In the genomic region with DNA sequence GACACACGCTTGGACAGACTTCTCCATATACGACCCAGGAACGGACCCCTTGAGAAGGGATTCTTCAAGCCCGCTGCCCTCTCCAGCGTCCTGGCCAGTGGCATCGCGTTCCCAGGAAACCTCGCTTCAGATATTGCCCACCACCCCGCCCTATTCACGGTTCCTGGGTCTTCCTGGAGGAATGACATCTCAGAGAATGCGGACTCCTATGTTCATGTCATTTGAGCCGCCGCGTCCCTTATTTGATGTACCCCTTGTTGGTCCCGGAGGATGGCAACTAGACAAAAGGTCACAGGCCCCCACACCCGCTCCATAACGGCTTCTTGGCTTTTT, we compare ENCODE assay signal across 8 cellular contexts. TPM values are rescaled to one million over a fixed set of nuclear protein-coding genes. Genes with fewer than 3 reads are reported as not detected.
DNase-seq lines count a peak whose midpoint lies in the region; ATAC-seq and TF ChIP-seq lines count a peak whose summit lies in the region.

No MANE protein-coding gene starts in this region.

- intact Hi-C loops in sciatic nerve (cut with DNase I) = no loop called here

- peaks cover 23 to 78% (median 27%) of the 10 kb centered on the region in 10 experiments for H3K4me1 ChIP-seq in BLaER1 treated with 17β-estradiol and CSF1 and Interleukin-3, amounts not matched to agents 10 nM and 100 nM
- peaks cover 25% of the 10 kb centered on the region for H3K4me1 ChIP-seq in muscle layer of colon (ENCODE audit: insufficient read depth, low read length)

- no peak for TF ChIP-seq CTCF in chondrocyte (IDR thresholded peaks at IDR 0.05)

- peaks cover 10% of the 10 kb centered on the region for H3K27me3 Mint-ChIP-seq in chondrocyte (ENCODE audit: low read depth)

- no peak for ATAC-seq in HG03025 (IDR thresholded peaks at IDR 0.05; ENCODE audit: low FRiP score, unreplicated experiment)
- ATAC-seq in sciatic nerve = no peak

- H3K4me1 Mint-ChIP-seq in chondrocyte (ENCODE audit: low read depth) = peaks cover 26% of the 10 kb centered on the region

- H3K4me3 Mint-ChIP-seq in chondrocyte (ENCODE audit: unreplicated experiment) = peak overlapping the region; percentile 94

- H3K4me3 ChIP-seq in BLaER1 treated with 17β-estradiol and CSF1 and Interleukin-3, amounts not matched to agents 10 nM and 100 nM = peak overlapping the region; percentile 80 to 100 (median 98)
- H3K4me3 ChIP-seq in muscle layer of colon (ENCODE audit: low read depth in 1 of 2, low read length in 2 of 2) = peak overlapping the region; percentile 77 to 92

- no peaks in the 10 kb centered on the region for H3K36me3 Mint-ChIP-seq in chondrocyte (ENCODE audit: low read depth)

- no peaks in the 10 kb centered on the region for H3K9me3 Mint-ChIP-seq in chondrocyte (ENCODE audit: low read depth)

- H3K36me3 ChIP-seq in BLaER1 treated with 17β-estradiol and CSF1 and Interleukin-3, amounts not matched to agents 10 nM and 100 nM = peaks cover 0 to 3% (median 0%) of the 10 kb centered on the region in 11 experiments; a peak in 4 of 22 replicates
- H3K36me3 ChIP-seq in KOPT-K1 (ENCODE audit: insufficient read depth, low read length) (peaks cover 5% of the 10 kb centered on the region; the same call in 1 of the 2 replicates), muscle layer of colon (ENCODE audit: insufficient read depth, low read length) (no peaks in the 10 kb centered on the region)

- H3K27ac ChIP-seq in BLaER1 treated with 17β-estradiol and CSF1 and Interleukin-3, amounts not matched to agents 10 nM and 100 nM = peak overlapping the region in 9 of 11 experiments; percentile 34 to 90 (median 78); a peak in 19 of 22 replicates
- peak overlapping the region; percentile 74 for H3K27ac ChIP-seq in KOPT-K1 (ENCODE audit: low read depth, low read length, poor library complexity, severe bottlenecking)
- H3K27ac ChIP-seq in muscle layer of colon (ENCODE audit: low read depth, low read length) = peak overlapping the region; percentile 19

- DNase-seq in chondrocyte (ENCODE audit: low spot score) = no peak
- DNase-seq in NK-92 (lab: John Stamatoyannopoulos, UW; ENCODE audit: unreplicated experiment) = no peak
- no peak for DNase-seq in stimulated activated CD4-positive, alpha-beta T cell treated with anti-CD3 and anti-CD28 coated beads, Interleukin-4, amount 100 ng/mL, for 1 hour
- no peak for DNase-seq in sciatic nerve (ENCODE audit: low spot score)

- peak overlapping the region; percentile 83 to 96 (median 90) for H3K9ac ChIP-seq in BLaER1 treated with 17β-estradiol and CSF1 and Interleukin-3, amounts not matched to agents 10 nM and 100 nM
- H3K9ac ChIP-seq in muscle layer of colon (ENCODE audit: low read length) = peak overlapping the region; percentile 86

- H3K4me2 ChIP-seq in BLaER1 treated with 17β-estradiol and CSF1 and Interleukin-3, amounts not matched to agents 10 nM and 100 nM = peak overlapping the region; percentile 90 to 100 (median 94)

- H3K27ac Mint-ChIP-seq in chondrocyte (ENCODE audit: unreplicated experiment) = peak overlapping the region; percentile 80

- no peaks in the 10 kb centered on the region for H3K27me3 ChIP-seq in BLaER1 treated with 17β-estradiol and CSF1 and Interleukin-3, amounts not matched to agents 10 nM and 100 nM
- no peaks in the 10 kb centered on the region for H3K27me3 ChIP-seq in muscle layer of colon (ENCODE audit: control insufficient read depth in 1 of 2, insufficient read depth in 2 of 2, low read length in 2 of 2)

- H4K20me1 ChIP-seq in BLaER1 treated with 17β-estradiol and CSF1 and Interleukin-3, amounts not matched to agents 10 nM and 100 nM = peaks cover 31 to 41% (median 38%) of the 10 kb centered on the region in 11 experiments; a peak in 20 of 22 replicates

- H3K9me3 ChIP-seq in BLaER1 treated with 17β-estradiol and CSF1 and Interleukin-3, amounts not matched to agents 10 nM and 100 nM (replicated peaks in 1 of 11) = no peaks in the 10 kb centered on the region
- H3K9me3 ChIP-seq in KOPT-K1 (ENCODE audit: insufficient read depth, low read length, poor library complexity, severe bottlenecking) (no peaks in the 10 kb centered on the region), muscle layer of colon (ENCODE audit: low read length) (no peaks in the 10 kb centered on the region)

RNA-seq across cellular contexts. Expression of a gene that starts 0.6 kb away (rescaled TPM):
- total RNA-seq in chondrocyte = 22.0 to 22.8 TPM (median 22.3 TPM) in 3 replicates
- 44.2 TPM for total RNA-seq in sciatic nerve

Comparison
In these comparisons a context has a peak if more than half of its experiments do, and no peak if none do; other contexts are left out.
1. H3K27ac ChIP-seq: peak in every context shown above with its lines; median percentile 78 in BLaER1 treated with 17β-estradiol and CSF1 and Interleukin-3, amounts not matched to agents 10 nM and 100 nM; 74 in KOPT-K1; 19 in muscle layer of colon.